7 cellular contexts compared by ENCODE assay signal in genomic region chr9:4490705-4491620, GRCh38. TPM values are rescaled to one million over a fixed set of nuclear protein-coding genes. Genes with fewer than 3 reads are reported as not detected.
DNase-seq lines count a peak whose midpoint lies in the region; ATAC-seq and TF ChIP-seq lines count a peak whose summit lies in the region.

No MANE protein-coding gene starts in this region.

- H4K20me1 ChIP-seq in HCT116 (ENCODE audit: insufficient read depth), result no peaks in the 10 kb centered on the region

- no peak for DNase-seq in HCT116 (ENCODE audit: low read depth, low spot score)
- no peak for DNase-seq in SJSA1 (ENCODE audit: low read depth in 1 of 2, low spot score in 2 of 2)
- DNase-seq in fibroblast of mammary gland (ENCODE audit: low read depth), result no peak
- DNase-seq in OCI-M1 (lab: John Stamatoyannopoulos, UW), result no peak
- DNase-seq in NCI-H1436 (lab: John Stamatoyannopoulos, UW), result no peak

- TF ChIP-seq CTCF in HCT116 (IDR thresholded peaks at IDR 0.05 in 2 of 3, conservative IDR thresholded peaks at IDR 0.05 in 1 of 3; ENCODE audit: borderline replicate concordance in 1 of 3, insufficient read depth in 1 of 3, low read depth in 2 of 3, low read length in 2 of 3) (no peak), fibroblast of mammary gland (conservative IDR thresholded peaks at IDR 0.05; ENCODE audit: control insufficient read depth, insufficient read depth, low read depth, low read length) (no peak), neutrophil (IDR thresholded peaks at IDR 0.05) (no peak)

- H3K27ac ChIP-seq in HCT116 (ENCODE audit: low read depth, low read length) (peak overlapping the region; percentile 43; the same call in 1 of the 2 replicates), SJSA1 (no peak overlapping the region), neutrophil (no peak overlapping the region)

- no peaks in the 10 kb centered on the region for H3K27me3 ChIP-seq in HCT116 (ENCODE audit: insufficient read depth, low read length)
- no peaks in the 10 kb centered on the region for H3K27me3 ChIP-seq in SJSA1 (replicated peaks)
- H3K27me3 ChIP-seq in neutrophil, result peaks cover 95% of the 10 kb centered on the region

- H3K4me2 ChIP-seq in HCT116 (ENCODE audit: low read length), result peak overlapping the region; percentile 98

- peak overlapping the region; percentile 57 for H3K9ac ChIP-seq in HCT116 (ENCODE audit: low read length)

- H3K4me1 ChIP-seq in HCT116 (ENCODE audit: control insufficient read depth in 1 of 2, insufficient read depth in 2 of 2, low read length in 2 of 2) (peaks cover 4 to 12% of the 10 kb centered on the region in 2 experiments; a peak in 3 of 4 replicates), SJSA1 (replicated peaks) (no peaks in the 10 kb centered on the region; the same call in 1 of the 2 replicates), neutrophil (ENCODE audit: control insufficient read depth in 1 of 2, insufficient read depth in 1 of 2, low read depth in 1 of 2, low read length in 1 of 2) (peaks cover 6 to 16% of the 10 kb centered on the region in 2 experiments)

- H3K4me3 ChIP-seq in HCT116 (replicated peaks in 1 of 2; ENCODE audit: low read depth in 1 of 2, low read length in 2 of 2) (peak overlapping the region; percentile 72 to 73), SJSA1 (peak overlapping the region; percentile 56), fibroblast of mammary gland (ENCODE audit: control insufficient read depth, low read depth, low read length) (peak overlapping the region; percentile 61), neutrophil (ENCODE audit: low read depth in 1 of 2, low read length in 1 of 2) (peak overlapping the region; percentile 41 to 52)

- no peaks in the 10 kb centered on the region for H3K9me3 ChIP-seq in HCT116 (ENCODE audit: control insufficient read depth in 1 of 2, insufficient read depth in 1 of 2, low read depth in 1 of 2, low read length in 2 of 2)
- H3K9me3 ChIP-seq in SJSA1 (replicated peaks), result no peaks in the 10 kb centered on the region
- no peaks in the 10 kb centered on the region for H3K9me3 ChIP-seq in neutrophil

- ATAC-seq in GM18498 (IDR thresholded peaks at IDR 0.05; ENCODE audit: unreplicated experiment) (peak; percentile 16), HCT116 (peak; percentile 16)

- H3K36me3 ChIP-seq in HCT116 (ENCODE audit: control insufficient read depth in 1 of 2, insufficient read depth in 2 of 2, low read length in 2 of 2) (no peaks in the 10 kb centered on the region), SJSA1 (no peaks in the 10 kb centered on the region), neutrophil (no peaks in the 10 kb centered on the region)

- BruUV-seq in HCT116 (replicated peaks; lab: Mats Ljungman, UMichigan), result no TSS peak

- POLR2A ChIA-PET in HCT116 (lab: Charles Lee), result interaction anchor here (0.9 kb wide), 1 partner anchor 10 kb away, joined by 3 read pairs; no protein-coding TSS in a partner anchor

- no peaks in the 10 kb centered on the region for H3K79me2 ChIP-seq in HCT116 (ENCODE audit: insufficient read depth, low read length)

- no peaks in the 10 kb centered on the region for H3K9me2 ChIP-seq in HCT116 (ENCODE audit: insufficient read depth)

- peak overlapping the region; percentile 88 for H2AFZ ChIP-seq in HCT116 (ENCODE audit: low read depth, low read length, poor library complexity, severe bottlenecking)

- CTCF ChIA-PET in HCT116 (lab: Charles Lee), result no interaction called here

- RAD21 ChIA-PET in HCT116 (lab: Charles Lee; ENCODE audit: low non-redundant PET in 1 of 2, low total read pairs in 2 of 2, uncharacterized antibody in 2 of 2, unreplicated experiment in 2 of 2), result interaction anchor here in 1 of 2 experiments (0.5 kb wide), 2 partner anchors 11 to 62 kb away, joined by 3 to 5 read pairs; no protein-coding TSS in a partner anchor

- intact Hi-C loops in HCT116 (cut with micrococcal nuclease), result no loop called here

- TF ChIP-seq RAD21 in HCT116 (IDR thresholded peaks at IDR 0.05; ENCODE audit: low read depth), result no peak

- TF ChIP-seq POLR2A in HCT116 (IDR thresholded peaks at IDR 0.05; ENCODE audit: borderline replicate concordance, extremely low read depth, insufficient read depth, insufficient read length), result no peak

TF ChIP-seq in HCT116, 20 proteins besides CTCF, POLR2A, EP300 and RAD21:
- TF ChIP-seq SIN3A (IDR thresholded peaks at IDR 0.05; ENCODE audit: low read depth) (no peak; the same call in 1 of the 2 replicates), REST (IDR thresholded peaks at IDR 0.05; ENCODE audit: low read depth) (no peak), YY1 (IDR thresholded peaks at IDR 0.05; ENCODE audit: extremely low read depth, insufficient replicate concordance, low read depth, low read length) (no peak), EZH2 (IDR thresholded peaks at IDR 0.05) (no peak), EZH2phosphoT487 (IDR thresholded peaks at IDR 0.05; ENCODE audit: borderline replicate concordance) (no peak), CBX3 (IDR thresholded peaks at IDR 0.05; ENCODE audit: low read depth) (no peak), ZFX (IDR thresholded peaks at IDR 0.05) (no peak)
- TF ChIP-seq, protein P1, sequence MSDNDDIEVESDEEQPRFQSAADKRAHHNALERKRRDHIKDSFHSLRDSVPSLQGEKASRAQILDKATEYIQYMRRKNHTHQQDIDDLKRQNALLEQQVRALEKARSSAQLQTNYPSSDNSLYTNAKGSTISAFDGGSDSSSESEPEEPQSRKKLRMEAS (IDR thresholded peaks at IDR 0.05), result no peak
- TF ChIP-seq, protein P2, sequence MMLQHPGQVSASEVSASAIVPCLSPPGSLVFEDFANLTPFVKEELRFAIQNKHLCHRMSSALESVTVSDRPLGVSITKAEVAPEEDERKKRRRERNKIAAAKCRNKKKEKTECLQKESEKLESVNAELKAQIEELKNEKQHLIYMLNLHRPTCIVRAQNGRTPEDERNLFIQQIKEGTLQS (IDR thresholded peaks at IDR 0.05), result no peak
TF ChIP-seq in HCT116: peak in this region for 0.

RNA-seq across cellular contexts. Expression of gene SLC1A1, which starts 0.7 kb away (rescaled TPM):
- 6.8 TPM for total RNA-seq in HCT116 (2021; ENCODE audit: unreplicated experiment)
- polyA plus RNA-seq in HCT116 (2012), result 4.1 and 5.9 TPM in 2 replicates
- total RNA-seq in SJSA1 (2014; rRNA removed; shearing (Covaris generic)), result 1.3 and 3.9 TPM in 2 replicates
